In genomic region chr3:115785782-115786181, GRCh38 we compare ENCODE assay signal across 1 cellular context.
TF ChIP-seq lines count a peak whose summit lies in the region.

No MANE protein-coding gene starts in this region.

TF ChIP-seq in IMR-90, 13 proteins besides CTCF, POLR2A, EP300 and RAD21 (continued from another document):
- TF ChIP-seq USF2 (IDR thresholded peaks at IDR 0.05; ENCODE audit: low read depth, low read length) (no peak), RCOR1 (IDR thresholded peaks at IDR 0.05; ENCODE audit: insufficient replicate concordance, low read length) (no peak)
